Comparison of ENCODE assay signal across 1 cellular context in the genomic region with DNA sequence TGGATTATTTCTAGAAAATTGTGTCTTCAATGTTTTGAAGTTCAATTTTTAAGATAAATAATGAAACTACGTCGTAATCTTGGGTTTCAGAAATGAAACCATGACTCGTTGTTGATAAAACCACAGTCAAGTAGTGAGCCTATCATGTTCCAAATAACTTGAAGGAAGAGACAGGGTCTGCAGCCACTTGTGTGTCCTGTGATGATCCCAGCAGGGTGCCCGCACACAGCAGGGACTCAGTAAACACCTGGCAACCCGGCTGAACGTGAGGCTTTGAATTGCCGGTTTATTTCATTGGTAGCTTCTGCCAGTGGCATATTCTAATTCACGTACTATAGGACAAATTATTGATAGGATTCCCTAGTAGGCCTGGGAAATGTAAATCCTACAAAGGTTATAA.
TF ChIP-seq lines count a peak whose summit lies in the region.

No MANE protein-coding gene starts in this region.

TF ChIP-seq in GM23338, 12 proteins besides CTCF, POLR2A, EP300 and RAD21 (continued from another document):
- TF ChIP-seq, protein P1, sequence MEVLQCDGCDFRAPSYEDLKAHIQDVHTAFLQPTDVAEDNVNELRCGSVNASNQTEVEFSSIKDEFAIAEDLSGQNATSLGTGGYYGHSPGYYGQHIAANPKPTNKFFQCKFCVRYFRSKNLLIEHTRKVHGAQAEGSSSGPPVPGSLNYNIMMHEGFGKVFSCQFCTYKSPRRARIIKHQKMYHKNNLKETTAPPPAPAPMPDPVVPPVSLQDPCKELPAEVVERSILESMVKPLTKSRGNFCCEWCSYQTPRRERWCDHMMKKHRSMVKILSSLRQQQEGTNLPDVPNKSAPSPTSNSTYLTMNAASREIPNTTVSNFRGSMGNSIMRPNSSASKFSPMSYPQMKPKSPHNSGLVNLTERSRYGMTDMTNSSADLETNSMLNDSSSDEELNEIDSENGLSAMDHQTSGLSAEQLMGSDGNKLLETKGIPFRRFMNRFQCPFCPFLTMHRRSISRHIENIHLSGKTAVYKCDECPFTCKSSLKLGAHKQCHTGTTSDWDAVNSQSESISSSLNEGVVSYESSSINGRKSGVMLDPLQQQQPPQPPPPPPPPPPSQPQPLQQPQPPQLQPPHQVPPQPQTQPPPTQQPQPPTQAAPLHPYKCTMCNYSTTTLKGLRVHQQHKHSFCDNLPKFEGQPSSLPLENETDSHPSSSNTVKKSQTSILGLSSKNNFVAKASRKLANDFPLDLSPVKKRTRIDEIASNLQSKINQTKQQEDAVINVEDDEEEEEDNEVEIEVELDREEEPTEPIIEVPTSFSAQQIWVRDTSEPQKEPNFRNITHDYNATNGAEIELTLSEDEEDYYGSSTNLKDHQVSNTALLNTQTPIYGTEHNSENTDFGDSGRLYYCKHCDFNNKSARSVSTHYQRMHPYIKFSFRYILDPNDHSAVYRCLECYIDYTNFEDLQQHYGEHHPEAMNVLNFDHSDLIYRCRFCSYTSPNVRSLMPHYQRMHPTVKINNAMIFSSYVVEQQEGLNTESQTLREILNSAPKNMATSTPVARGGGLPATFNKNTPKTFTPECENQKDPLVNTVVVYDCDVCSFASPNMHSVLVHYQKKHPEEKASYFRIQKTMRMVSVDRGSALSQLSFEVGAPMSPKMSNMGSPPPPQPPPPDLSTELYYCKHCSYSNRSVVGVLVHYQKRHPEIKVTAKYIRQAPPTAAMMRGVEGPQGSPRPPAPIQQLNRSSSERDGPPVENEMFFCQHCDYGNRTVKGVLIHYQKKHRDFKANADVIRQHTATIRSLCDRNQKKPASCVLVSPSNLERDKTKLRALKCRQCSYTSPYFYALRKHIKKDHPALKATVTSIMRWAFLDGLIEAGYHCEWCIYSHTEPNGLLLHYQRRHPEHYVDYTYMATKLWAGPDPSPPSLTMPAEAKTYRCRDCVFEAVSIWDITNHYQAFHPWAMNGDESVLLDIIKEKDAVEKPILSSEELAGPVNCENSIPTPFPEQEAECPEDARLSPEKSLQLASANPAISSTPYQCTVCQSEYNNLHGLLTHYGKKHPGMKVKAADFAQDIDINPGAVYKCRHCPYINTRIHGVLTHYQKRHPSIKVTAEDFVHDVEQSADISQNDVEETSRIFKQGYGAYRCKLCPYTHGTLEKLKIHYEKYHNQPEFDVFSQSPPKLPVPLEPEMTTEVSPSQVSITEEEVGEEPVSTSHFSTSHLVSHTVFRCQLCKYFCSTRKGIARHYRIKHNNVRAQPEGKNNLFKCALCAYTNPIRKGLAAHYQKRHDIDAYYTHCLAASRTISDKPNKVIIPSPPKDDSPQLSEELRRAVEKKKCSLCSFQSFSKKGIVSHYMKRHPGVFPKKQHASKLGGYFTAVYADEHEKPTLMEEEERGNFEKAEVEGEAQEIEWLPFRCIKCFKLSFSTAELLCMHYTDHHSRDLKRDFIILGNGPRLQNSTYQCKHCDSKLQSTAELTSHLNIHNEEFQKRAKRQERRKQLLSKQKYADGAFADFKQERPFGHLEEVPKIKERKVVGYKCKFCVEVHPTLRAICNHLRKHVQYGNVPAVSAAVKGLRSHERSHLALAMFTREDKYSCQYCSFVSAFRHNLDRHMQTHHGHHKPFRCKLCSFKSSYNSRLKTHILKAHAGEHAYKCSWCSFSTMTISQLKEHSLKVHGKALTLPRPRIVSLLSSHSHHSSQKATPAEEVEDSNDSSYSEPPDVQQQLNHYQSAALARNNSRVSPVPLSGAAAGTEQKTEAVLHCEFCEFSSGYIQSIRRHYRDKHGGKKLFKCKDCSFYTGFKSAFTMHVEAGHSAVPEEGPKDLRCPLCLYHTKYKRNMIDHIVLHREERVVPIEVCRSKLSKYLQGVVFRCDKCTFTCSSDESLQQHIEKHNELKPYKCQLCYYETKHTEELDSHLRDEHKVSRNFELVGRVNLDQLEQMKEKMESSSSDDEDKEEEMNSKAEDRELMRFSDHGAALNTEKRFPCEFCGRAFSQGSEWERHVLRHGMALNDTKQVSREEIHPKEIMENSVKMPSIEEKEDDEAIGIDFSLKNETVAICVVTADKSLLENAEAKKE (CRISPR knock-in tag; IDR thresholded peaks at IDR 0.05) = no peak
